In the genomic region with DNA sequence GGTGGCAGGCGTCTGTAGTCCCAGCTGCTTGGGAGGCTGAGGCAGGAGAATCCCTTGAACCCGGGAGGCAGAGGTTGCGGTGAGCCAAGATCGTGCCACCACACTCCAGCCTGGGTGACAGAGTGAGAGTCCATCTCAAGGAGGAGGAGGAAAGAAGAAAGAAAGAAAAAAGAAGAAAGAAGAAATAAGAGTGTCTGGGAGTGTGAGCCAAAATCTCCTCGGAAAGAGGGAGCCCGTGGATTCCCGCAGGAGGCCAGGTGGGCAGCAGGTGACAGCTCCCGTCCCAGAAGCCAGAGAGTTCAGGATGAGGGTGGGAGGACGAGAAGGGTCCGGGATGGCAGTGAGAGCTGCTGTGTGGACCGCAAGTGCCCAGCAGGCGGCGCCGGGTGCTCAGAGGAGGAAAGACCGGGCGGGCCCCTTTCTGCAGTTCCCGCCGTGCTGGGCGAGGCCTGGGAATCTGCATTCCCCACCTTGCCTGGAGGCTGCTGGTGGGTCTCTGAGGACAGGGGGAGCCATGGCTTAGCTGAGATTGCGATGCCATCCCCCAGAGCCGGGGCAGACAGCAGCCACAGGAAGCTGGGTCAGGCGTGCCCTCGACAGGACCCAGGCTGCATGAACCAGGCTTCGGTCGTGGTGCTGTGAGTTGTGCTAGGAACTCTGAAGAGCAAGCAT, we compare ENCODE assay signal across 9 cellular contexts. TPM values are rescaled to one million over a fixed set of nuclear protein-coding genes. Genes with fewer than 3 reads are reported as not detected.
DNase-seq lines count a peak whose midpoint lies in the region; ATAC-seq, FAIRE-seq and TF ChIP-seq lines count a peak whose summit lies in the region.
"Had no signal": no experiment of that assay in that cellular context is flagged by ENCODE, and none has a peak within 500 bp of the region (broad histone marks: within the 10 kb centered on the region; RNA-seq: fewer than 3 reads in every experiment).

No MANE protein-coding gene starts in this region.

- no peak overlapping the region for H4K5ac ChIP-seq in H1 (ENCODE audit: insufficient read length, low read depth, low read length)

- no peak overlapping the region for H3K4me3 ChIP-seq in H1 (ENCODE audit: extremely low read depth in 1 of 4, insufficient read depth in 2 of 4, low read depth in 3 of 4, low read length in 4 of 4)

- H2BK5ac ChIP-seq in H1 (ENCODE audit: low read depth, low read length), result no peak overlapping the region

- peak overlapping the region; percentile 65 for H4K91ac ChIP-seq in H1 (replicated peaks; ENCODE audit: insufficient read length, low read length)

- H2BK20ac ChIP-seq in H1 (ENCODE audit: low read length), result no peak overlapping the region

- no peak for TF ChIP-seq POLR2A in H1 (IDR thresholded peaks at IDR 0.05; ENCODE audit: control extremely low read depth in 1 of 2, low read depth in 2 of 2, low read length in 2 of 2)

- H3K4ac ChIP-seq in H1 (replicated peaks; ENCODE audit: insufficient read length, low read depth, low read length), result peak overlapping the region; percentile 94

- H3K23me2 ChIP-seq in H1 (ENCODE audit: low read depth, low read length), result no peaks in the 10 kb centered on the region

- H3K18ac ChIP-seq in H1 (ENCODE audit: extremely low read depth, low read length), result no peak overlapping the region

- no peak overlapping the region for H3K9ac ChIP-seq in H1 (replicated peaks in 1 of 4; ENCODE audit: extremely low read depth in 1 of 4, low read depth in 3 of 4, low read length in 3 of 4)

- H3K79me1 ChIP-seq in H1 (ENCODE audit: low read depth, low read length), result no peaks in the 10 kb centered on the region

- H2AFZ ChIP-seq in H1 (ENCODE audit: low read length), result no peak overlapping the region

- DNase-seq in ELF-1 (ENCODE audit: low read depth, low spot score) (peak; percentile 83), NOMO-1 (lab: John Stamatoyannopoulos, UW; ENCODE audit: unreplicated experiment in 2 of 2) (peak; percentile 40 to 50), H1 (ENCODE audit: low read depth in 1 of 2, low spot score in 2 of 2) (peak in 1 of 2 experiments; percentile 94), myocyte (ENCODE audit: low read depth) (peak; percentile 77)
- DNase-seq in activated CD8-positive, alpha-beta memory T cell treated with anti-CD3 and anti-CD28 coated beads for 48 hours (ENCODE audit: low read depth in 2 of 3, low spot score in 2 of 3), result peak; percentile 33 to 62 (median 42)

- H3K9me3 Mint-ChIP-seq in stimulated activated memory B cell treated with anti-CD40 and anti-IgM and Interleukin-4, amounts not matched to agents 10 μg/mL and 1 μg/mL and 100 μg/mL, for 72 hours, result peaks cover 3% of the 10 kb centered on the region
- H3K9me3 Mint-ChIP-seq: dendritic cell treated with granulocyte-macrophage colony-stimulating factor and Interleukin-4, amounts not matched to agents 40 ng/mL and 50 ng/mL, for 4 days had no signal

- peak overlapping the region; percentile 59 for H3K27ac Mint-ChIP-seq in stimulated activated memory B cell treated with anti-CD40 and anti-IgM and Interleukin-4, amounts not matched to agents 10 μg/mL and 1 μg/mL and 100 μg/mL, for 72 hours
- H3K27ac Mint-ChIP-seq: dendritic cell treated with granulocyte-macrophage colony-stimulating factor and Interleukin-4, amounts not matched to agents 40 ng/mL and 50 ng/mL, for 4 days had no signal

- H2BK15ac ChIP-seq in H1 (ENCODE audit: low read length), result no peak overlapping the region; the same call in 1 of the 2 replicates

- no peaks in the 10 kb centered on the region for H4K20me1 ChIP-seq in H1 (replicated peaks in 1 of 2; ENCODE audit: control insufficient read depth in 1 of 2, insufficient read depth in 2 of 2, low read length in 2 of 2)

- CTCF ChIA-PET in H1 (lab: Charles Lee; ENCODE audit: partially characterized antibody), result interaction anchor here (0.5 to 8.1 kb wide), 44 partner anchors 10 to 395 kb away, joined by 3 to 83 read pairs (median 4); partner anchors contain the start of gene AMZ1

- no peak for FAIRE-seq in H1 (lab: Jason Lieb, UNC)

- H3K27me3 Mint-ChIP-seq in stimulated activated memory B cell treated with anti-CD40 and anti-IgM and Interleukin-4, amounts not matched to agents 10 μg/mL and 1 μg/mL and 100 μg/mL, for 72 hours, result peaks cover 38% of the 10 kb centered on the region

- no peak overlapping the region for H3K14ac ChIP-seq in H1 (ENCODE audit: insufficient read length)

- no peak overlapping the region for H3K23ac ChIP-seq in H1 (ENCODE audit: insufficient read length)

- H2AK5ac ChIP-seq in H1 (ENCODE audit: low read depth, low read length), result no peak overlapping the region

- peak in 2 of 3 experiments; percentile 90 to 94; a peak in 3 of 4 replicates for TF ChIP-seq CTCF in H1 (IDR thresholded peaks at IDR 0.05; ENCODE audit: control extremely low read depth in 1 of 3, insufficient read depth in 1 of 3, low read depth in 1 of 3, low read length in 3 of 3)

- no peaks in the 10 kb centered on the region for H3K79me2 ChIP-seq in H1 (ENCODE audit: control insufficient read depth in 1 of 2, insufficient read depth in 2 of 2, low read length in 2 of 2)

- H3K4me2 ChIP-seq in H1 (ENCODE audit: insufficient read depth in 1 of 2, low read depth in 2 of 2, low read length in 2 of 2), result no peak overlapping the region

- H3K36me3 ChIP-seq in H1 (ENCODE audit: control insufficient read depth in 2 of 4, insufficient read depth in 4 of 4, low read length in 3 of 4), result no peaks in the 10 kb centered on the region

- peaks cover 0 to 7% (median 0%) of the 10 kb centered on the region in 4 experiments; a peak in 2 of 7 replicates for H3K27me3 ChIP-seq in H1 (replicated peaks in 1 of 4; ENCODE audit: control insufficient read depth in 3 of 4, extremely low read depth in 1 of 4, insufficient read depth in 3 of 4, low read length in 3 of 4)

- H3K56ac ChIP-seq in H1 (replicated peaks; ENCODE audit: insufficient read length, low read depth, low read length), result no peak overlapping the region

- H2BK120ac ChIP-seq in H1 (replicated peaks; ENCODE audit: low read depth, low read length), result no peak overlapping the region

- H3K4me3 Mint-ChIP-seq in stimulated activated memory B cell treated with anti-CD40 and anti-IgM and Interleukin-4, amounts not matched to agents 10 μg/mL and 1 μg/mL and 100 μg/mL, for 72 hours, result peak overlapping the region; percentile 3
- H3K4me3 Mint-ChIP-seq: dendritic cell treated with granulocyte-macrophage colony-stimulating factor and Interleukin-4, amounts not matched to agents 40 ng/mL and 50 ng/mL, for 4 days had no signal

- 43% methylated on average over 20 of the region's 25 CpGs; no CpG with 5 or more reads in 1 of the 2 experiments for WGBS in H1 (ENCODE audit: extremely low coverage in 1 of 2, insufficient coverage in 1 of 2, insufficient read length in 1 of 2, insufficient replicate concordance in 2 of 2, low coverage in 1 of 2, low lambda C conversion rate in 2 of 2, missing lambda C conversion rate in 1 of 2), 2 experiments

- peaks cover 16% of the 10 kb centered on the region for H3K4me1 Mint-ChIP-seq in stimulated activated memory B cell treated with anti-CD40 and anti-IgM and Interleukin-4, amounts not matched to agents 10 μg/mL and 1 μg/mL and 100 μg/mL, for 72 hours

- TF ChIP-seq EP300 in H1 (IDR thresholded peaks at IDR 0.05; ENCODE audit: borderline replicate concordance in 1 of 2, low read depth in 2 of 2, low read length in 2 of 2), result no peak

- TF ChIP-seq RAD21 in H1 (IDR thresholded peaks at IDR 0.05 in 1 of 2, conservative IDR thresholded peaks at IDR 0.05 in 1 of 2; ENCODE audit: low read depth in 2 of 2, low read length in 2 of 2), result peak; percentile 87 to 88

- H4K8ac ChIP-seq in H1 (ENCODE audit: extremely low read depth, insufficient read depth, low read length), result peak overlapping the region; percentile 76

- no peak overlapping the region for H3K27ac ChIP-seq in H1 (ENCODE audit: low read depth, low read length)

- peaks cover 0 to 4% of the 10 kb centered on the region in 2 experiments; a peak in 1 of 4 replicates for H3K9me3 ChIP-seq in H1 (ENCODE audit: insufficient read depth in 2 of 2, low read depth in 1 of 2, low read length in 1 of 2)

- peak; percentile 80 for ATAC-seq in HG03066 (IDR thresholded peaks at IDR 0.05; ENCODE audit: low read depth, unreplicated experiment)
- ATAC-seq in stimulated activated memory B cell treated with anti-CD40 and anti-IgM and Interleukin-4, amounts not matched to agents 10 μg/mL and 1 μg/mL and 100 μg/mL, for 72 hours, result peak; percentile 79
- ATAC-seq in HG03442 (IDR thresholded peaks at IDR 0.05; ENCODE audit: unreplicated experiment), result no peak

- H2BK12ac ChIP-seq in H1 (ENCODE audit: low read depth, low read length), result no peak overlapping the region

- no peaks in the 10 kb centered on the region for H3K4me1 ChIP-seq in H1 (replicated peaks in 1 of 4; ENCODE audit: control insufficient read depth in 3 of 4, insufficient read depth in 4 of 4, low read length in 3 of 4)

- H3K36me3 Mint-ChIP-seq in stimulated activated memory B cell treated with anti-CD40 and anti-IgM and Interleukin-4, amounts not matched to agents 10 μg/mL and 1 μg/mL and 100 μg/mL, for 72 hours, result no peaks in the 10 kb centered on the region

- POLR2A ChIA-PET in H1 (lab: Charles Lee; ENCODE audit: partially characterized antibody), result interaction anchor here (0.5 to 1.4 kb wide), 3 partner anchors 10 to 39 kb away, joined by 4 to 5 read pairs (median 5); no protein-coding TSS in a partner anchor

TF ChIP-seq in H1, 55 proteins besides CTCF, POLR2A, EP300 and RAD21 (continues in another document):
- TF ChIP-seq TAF1 (IDR thresholded peaks at IDR 0.05; ENCODE audit: low read depth, low read length), result no peak

RNA-seq across cellular contexts. Expression of gene AMZ1, which starts 17.1 kb away (rescaled TPM):
- 0.82 and 1.4 TPM in 2 replicates for total RNA-seq in H1 (2021; fragmentation: NEBNext Ultra II Directional; extraction: Animal tissue kit (Norgen Biotek cat#: 25700))
- 0.59 and 1.1 TPM in 2 replicates for polyA plus RNA-seq in H1 (2011; rRNA removed)
- polyA plus RNA-seq in H1 (2011; cell fraction: cytosol; rRNA removed), result 0.58 TPM
- polyA plus RNA-seq in H1 (2011; cell fraction: nucleus; rRNA removed), result 1.2 TPM
- 0.33 to 1.3 TPM (median 0.91 TPM) in 4 replicates for polyA plus RNA-seq in H1 (2012, experiment 1 of 2)
- polyA plus RNA-seq in H1 (2012, experiment 2 of 2), result 0.16 TPM
- 0.65 TPM for polyA plus RNA-seq in H1 (2013, experiment 1 of 2)
- polyA plus RNA-seq in H1 (2013, experiment 2 of 2), result 0.63 TPM
- 0.82 and 0.90 TPM in 2 replicates for polyA minus RNA-seq in H1 (2011; rRNA and poly(A)+ RNA removed)
- 2.0 TPM for polyA minus RNA-seq in H1 (2011; cell fraction: cytosol; rRNA and poly(A)+ RNA removed)
- polyA minus RNA-seq in H1 (2011; cell fraction: nucleus; rRNA and poly(A)+ RNA removed), result 2.9 TPM
- total RNA-seq in myocyte, result 0.11 TPM in 1 of 2 replicates, not detected in the other
- polyA plus RNA-seq in myocyte (2012), result 2.3 TPM

RNA-seq across cellular contexts. Expression of gene TTYH3, which starts 39.1 kb away (rescaled TPM):
- total RNA-seq in H1 (2021; fragmentation: NEBNext Ultra II Directional; extraction: Animal tissue kit (Norgen Biotek cat#: 25700)), result 169 and 172 TPM in 2 replicates
- polyA plus RNA-seq in H1 (2011; rRNA removed), result 66.2 and 122 TPM in 2 replicates
- polyA plus RNA-seq in H1 (2011; cell fraction: cytosol; rRNA removed), result 46.4 TPM
- 147 TPM for polyA plus RNA-seq in H1 (2011; cell fraction: nucleus; rRNA removed)
- polyA plus RNA-seq in H1 (2012, experiment 1 of 2), result 68.1 to 127 TPM (median 115 TPM) in 4 replicates
- 102 TPM for polyA plus RNA-seq in H1 (2012, experiment 2 of 2)
- polyA plus RNA-seq in H1 (2013, experiment 1 of 2), result 175 TPM
- polyA plus RNA-seq in H1 (2013, experiment 2 of 2), result 184 TPM
- 41.7 and 42.6 TPM in 2 replicates for polyA minus RNA-seq in H1 (2011; rRNA and poly(A)+ RNA removed)
- 87.8 TPM for polyA minus RNA-seq in H1 (2011; cell fraction: cytosol; rRNA and poly(A)+ RNA removed)
- 79.3 TPM for polyA minus RNA-seq in H1 (2011; cell fraction: nucleus; rRNA and poly(A)+ RNA removed)
- 27.6 and 29.1 TPM in 2 replicates for total RNA-seq in myocyte
- 46.4 TPM for polyA plus RNA-seq in myocyte (2012)
